In genomic region chr12:75623631-75624118, GRCh38 we compare ENCODE assay signal across 9 cellular contexts.
DNase-seq lines count a peak whose midpoint lies in the region; ATAC-seq and TF ChIP-seq lines count a peak whose summit lies in the region.
"Had no signal": no experiment of that assay in that cellular context is flagged by ENCODE, and none has a peak within 500 bp of the region (broad histone marks: within the 10 kb centered on the region; RNA-seq: fewer than 3 reads in every experiment).

No MANE protein-coding gene starts in this region.

- no peaks in the 10 kb centered on the region for H3K36me3 ChIP-seq in breast epithelium
- no peaks in the 10 kb centered on the region for H3K36me3 ChIP-seq in heart left ventricle

- H3K9me3 Mint-ChIP-seq in MCF 10A (ENCODE audit: unreplicated experiment) (no peaks in the 10 kb centered on the region), type B pancreatic cell (no peaks in the 10 kb centered on the region)

- ATAC-seq in heart left ventricle, result peak; percentile 88 to 95 (median 94)

- no peak for TF ChIP-seq POLR2A in breast epithelium (IDR thresholded peaks at IDR 0.05)
- no peak for TF ChIP-seq POLR2A in heart left ventricle (IDR thresholded peaks at IDR 0.05)

- CTCF ChIA-PET in MCF 10A (lab: Yijun Ruan, JAX), result interaction anchor here (0.6 to 5.0 kb wide), 57 partner anchors 9 to 962 kb away, joined by 3 to 84 read pairs (median 4); partner anchors contain the start of genes BBS10 and PHLDA1

- H3K9me3 ChIP-seq in breast epithelium (no peaks in the 10 kb centered on the region), heart left ventricle (no peaks in the 10 kb centered on the region)

- DNase-seq in MCF 10A (ENCODE audit: unreplicated experiment), result peak; percentile 97
- DNase-seq in breast epithelium (ENCODE audit: low spot score in 2 of 2), result no peak
- DNase-seq in SW 1271 (lab: John Stamatoyannopoulos, UW), result peak; percentile 46 to 83
- DNase-seq in heart left ventricle, result peak in 1 of 5 donors; percentile 27
- no peak for DNase-seq in type B pancreatic cell (ENCODE audit: extremely low spot score, unreplicated experiment)
- no peak for DNase-seq in NCI-H2227 (lab: John Stamatoyannopoulos, UW; ENCODE audit: unreplicated experiment)
- no peak for DNase-seq in DMS79 (lab: John Stamatoyannopoulos, UW)
- DNase-seq in SKM-1 (lab: John Stamatoyannopoulos, UW; ENCODE audit: unreplicated experiment), result no peak

- H3K27ac Mint-ChIP-seq in MCF 10A (ENCODE audit: low read depth, unreplicated experiment), result peak overlapping the region; percentile 82
- H3K27ac Mint-ChIP-seq in type B pancreatic cell, result no peak overlapping the region

- H3K27me3 ChIP-seq in breast epithelium (no peaks in the 10 kb centered on the region), heart left ventricle (no peaks in the 10 kb centered on the region)

- no TSS peak for BruUV-seq in MCF 10A (replicated peaks; lab: Mats Ljungman, UMichigan)

- intact Hi-C loops in MCF 10A (cut with micrococcal nuclease) (loop anchor here (1.0 to 10.0 kb wide), 8 partner anchors 97 to 832 kb away; partner anchors contain the start of gene PHLDA1), breast epithelium (cut with DNase I; ENCODE audit: low total_unique reads) (no loop called here), heart left ventricle (cut with DNase I) (loop anchor here in 8 of 10 donors (2.0 to 10.0 kb wide), 5 partner anchors 311 to 414 kb away; partner anchors contain the start of gene PHLDA1 (in 6 of the 8))

- H3K4me3 Mint-ChIP-seq in MCF 10A (ENCODE audit: unreplicated experiment), result no peak overlapping the region
- no peak overlapping the region for H3K4me3 Mint-ChIP-seq in type B pancreatic cell

- H3K4me3 ChIP-seq in breast epithelium, result no peak overlapping the region
- no peak overlapping the region for H3K4me3 ChIP-seq in heart left ventricle

- H3K27ac ChIP-seq in breast epithelium, result no peak overlapping the region
- H3K27ac ChIP-seq in heart left ventricle, result peak overlapping the region in 3 of 12 donors; percentile 21 to 45 (median 36)
- H3K27ac ChIP-seq: KMS-11 had no signal

- H3K4me1 Mint-ChIP-seq in MCF 10A (ENCODE audit: insufficient read depth, unreplicated experiment) (peaks cover 24% of the 10 kb centered on the region), type B pancreatic cell (ENCODE audit: unreplicated experiment) (peaks cover 6% of the 10 kb centered on the region)

- peak; percentile 68 for TF ChIP-seq CTCF in MCF 10A (IDR thresholded peaks at IDR 0.05; ENCODE audit: unreplicated experiment)
- TF ChIP-seq CTCF in breast epithelium (IDR thresholded peaks at IDR 0.05), result no peak
- TF ChIP-seq CTCF in heart left ventricle (IDR thresholded peaks at IDR 0.05), result peak in 10 of 12 donors; percentile 5 to 50 (median 38)
- peak; percentile 63 for TF ChIP-seq CTCF in type B pancreatic cell (conservative IDR thresholded peaks at IDR 0.05)

- H3K36me3 Mint-ChIP-seq in MCF 10A (ENCODE audit: insufficient read depth, unreplicated experiment) (no peaks in the 10 kb centered on the region), type B pancreatic cell (no peaks in the 10 kb centered on the region)

- H3K4me1 ChIP-seq in breast epithelium, result no peaks in the 10 kb centered on the region
- peaks cover 0 to 10% (median 0%) of the 10 kb centered on the region in 12 donors for H3K4me1 ChIP-seq in heart left ventricle

- POLR2A ChIA-PET in MCF 10A (lab: Yijun Ruan, JAX), result interaction anchor here (0.6 to 4.5 kb wide), 20 partner anchors 9 to 724 kb away, joined by 3 to 66 read pairs (median 3); partner anchors contain the start of genes BBS10 and PHLDA1

- 53 to 69% (median 60%) methylated on average over 2 of the region's 2 CpGs for WGBS in heart left ventricle, 4 donors

- H3K27me3 Mint-ChIP-seq in MCF 10A (ENCODE audit: insufficient read depth, unreplicated experiment), result no peaks in the 10 kb centered on the region
- H3K27me3 Mint-ChIP-seq in type B pancreatic cell, result no peaks in the 10 kb centered on the region

Comparison
In these comparisons a context has a peak if more than half of its experiments do, and no peak if none do; other contexts are left out.
1. DNase-seq: peak in MCF 10A (single experiment) and SW 1271 (2 of 2); none in breast epithelium (0 of 2), type B pancreatic cell (single experiment), NCI-H2227 (single experiment), DMS79 (single experiment) and SKM-1 (single experiment).
2. CTCF ChIP-seq: peak in MCF 10A (single experiment), heart left ventricle (10 of 12) and type B pancreatic cell (single experiment); none in breast epithelium (0 of 3).